Comparison of ENCODE assay signal across 24 cellular contexts in the genomic region with DNA sequence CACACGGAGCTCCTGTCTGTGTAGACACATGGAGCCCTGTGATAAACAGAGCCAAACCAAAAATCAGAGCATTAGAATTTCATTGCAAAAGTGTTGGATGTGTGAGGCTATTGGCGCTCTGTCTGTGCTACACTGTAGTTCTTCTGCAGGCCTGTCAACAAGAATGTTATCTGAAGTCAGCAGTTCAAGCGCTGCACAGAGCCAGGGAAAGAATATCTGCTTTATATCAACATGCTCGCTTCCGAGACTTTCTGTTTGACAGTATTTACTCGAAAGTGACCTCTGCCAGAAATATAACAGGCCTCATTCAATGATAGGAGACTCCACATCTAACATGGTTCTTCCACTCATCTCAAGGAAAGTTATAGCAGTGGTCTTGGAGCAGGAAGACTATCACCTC.
DNase-seq lines count a peak whose midpoint lies in the region; ATAC-seq, FAIRE-seq and TF ChIP-seq lines count a peak whose summit lies in the region.
"Had no signal": no experiment of that assay in that cellular context is flagged by ENCODE, and none has a peak within 500 bp of the region (broad histone marks: within the 10 kb centered on the region; RNA-seq: fewer than 3 reads in every experiment).

No MANE protein-coding gene starts in this region.

- H3K9me1 ChIP-seq in IMR-90 (ENCODE audit: insufficient read depth, low read length): peaks cover 3% of the 10 kb centered on the region; the same call in 1 of the 2 replicates

- H4K8ac ChIP-seq in IMR-90 (ENCODE audit: low read depth in 2 of 2, low read length in 2 of 2): no peak overlapping the region

- no peak overlapping the region for H3K18ac ChIP-seq in IMR-90 (ENCODE audit: low read depth, low read length)

- TF ChIP-seq CTCF in IMR-90 (conservative IDR thresholded peaks at IDR 0.05; ENCODE audit: low read depth, low read length) (no peak), fibroblast of pulmonary artery (IDR thresholded peaks at IDR 0.05; ENCODE audit: low read length, missing control alignments) (no peak), HepG2 (CRISPR knock-in tag; IDR thresholded peaks at IDR 0.05) (no peak), parathyroid adenoma (IDR thresholded peaks at IDR 0.05) (no peak), esophagus muscularis mucosa (IDR thresholded peaks at IDR 0.05) (no peak)

- H2BK5ac ChIP-seq in IMR-90 (ENCODE audit: low read depth, low read length, poor library complexity, severe bottlenecking): no peak overlapping the region

- TF ChIP-seq POLR2A in IMR-90 (IDR thresholded peaks at IDR 0.05; ENCODE audit: low read depth, low read length) (no peak), HepG2 (IDR thresholded peaks at IDR 0.05; ENCODE audit: insufficient read depth in 1 of 2, low read depth in 2 of 2, low read length in 2 of 2) (no peak), esophagus muscularis mucosa (IDR thresholded peaks at IDR 0.05; ENCODE audit: low read depth) (no peak)

- no CpG with 5 or more reads among the region's 6 CpGs for WGBS in IMR-90 (ENCODE audit: extremely low coverage in 2 of 2, insufficient read length in 1 of 2), 2 experiments
- 13% methylated on average over 6 of the region's 6 CpGs for WGBS in HepG2 (ENCODE audit: low lambda C conversion rate)
- 34% methylated on average over 6 of the region's 6 CpGs for WGBS in esophagus muscularis mucosa

- H2AK5ac ChIP-seq in IMR-90 (ENCODE audit: low read depth, low read length): no peak overlapping the region

- H2AFZ ChIP-seq in IMR-90 (replicated peaks; ENCODE audit: low read length, poor library complexity): peak overlapping the region; percentile 68
- no peak overlapping the region for H2AFZ ChIP-seq in HepG2 (ENCODE audit: low read length)
- peak overlapping the region; percentile 27 for H2AFZ ChIP-seq in parathyroid adenoma

- H3K27ac ChIP-seq in IMR-90 (ENCODE audit: insufficient read depth, low read length) (no peak overlapping the region), HepG2 (ENCODE audit: extremely low read length, insufficient read depth, low read length) (no peak overlapping the region), parathyroid adenoma (no peak overlapping the region), esophagus muscularis mucosa (replicated peaks in 1 of 4) (no peak overlapping the region)
- H3K27ac ChIP-seq: gastroesophageal sphincter, GM23248, ovary, Peyer's patch, tibial artery had no signal

- no peak overlapping the region for H4K91ac ChIP-seq in IMR-90 (ENCODE audit: insufficient read depth, low read depth, low read length)

- no peak overlapping the region for H3K23ac ChIP-seq in IMR-90 (ENCODE audit: low read depth, low read length)

- dilution Hi-C loops in IMR-90 (cut with HindIII; ENCODE audit: low sequenced_read_pairs, unreplicated experiment): no loop called here

- CTCF ChIA-PET in IMR-90 (lab: Yijun Ruan, JAX): interaction anchor here (1.4 kb wide), 1 partner anchor 17 kb away, joined by 5 read pairs; no protein-coding TSS in a partner anchor
- CTCF ChIA-PET in HepG2 (lab: Yijun Ruan, JAX; ENCODE audit: low intra/inter-chr PET ratio, low total read pairs): no interaction called here

- intact Hi-C loops in IMR-90 (cut with micrococcal nuclease): no loop called here
- intact Hi-C loops in HepG2 (cut with micrococcal nuclease; ENCODE audit: unreplicated experiment): no loop called here
- intact Hi-C loops in esophagus muscularis mucosa (cut with DNase I): no loop called here

- no peak overlapping the region for H2BK15ac ChIP-seq in IMR-90 (ENCODE audit: low read depth, low read length)

- no peak overlapping the region for H2BK20ac ChIP-seq in IMR-90 (ENCODE audit: low read depth, low read length)

- H4K5ac ChIP-seq in IMR-90 (ENCODE audit: low read depth, low read length): no peak overlapping the region

- no peak overlapping the region for H3K56ac ChIP-seq in IMR-90 (ENCODE audit: extremely low read depth, insufficient read depth, low read length)

- no peak overlapping the region for H3K14ac ChIP-seq in IMR-90 (replicated peaks; ENCODE audit: low read depth, low read length)

- in situ Hi-C loops in IMR-90 (cut with MboI; ENCODE audit: low sequenced_read_pairs): no loop called here
- in situ Hi-C loops in HepG2 (cut with HindIII; ENCODE audit: extremely low pct_ligation_motif_present, low pct_unique_long_range_greater_than_20kb): no loop called here

- no peaks in the 10 kb centered on the region for H3K36me3 Mint-ChIP-seq in activated naive CD4-positive, alpha-beta T cell treated with anti-CD3 and anti-CD28 coated beads, Interleukin-2, amount 50 U/mL, for 72 hours

- no peak overlapping the region for H3K9ac ChIP-seq in IMR-90 (ENCODE audit: low read depth, low read length)
- no peak overlapping the region for H3K9ac ChIP-seq in HepG2 (ENCODE audit: insufficient read depth, low read depth, low read length)
- H3K9ac ChIP-seq in parathyroid adenoma: no peak overlapping the region
- H3K9ac ChIP-seq: GM23248 had no signal

- no peaks in the 10 kb centered on the region for H3K36me3 ChIP-seq in IMR-90 (ENCODE audit: control insufficient read depth, insufficient read depth, low read length)
- no peaks in the 10 kb centered on the region for H3K36me3 ChIP-seq in HepG2 (replicated peaks in 1 of 2; ENCODE audit: control insufficient read depth in 1 of 2, insufficient read depth in 2 of 2, low read length in 2 of 2)
- H3K36me3 ChIP-seq in parathyroid adenoma (ENCODE audit: control insufficient read depth, insufficient read depth, low read length): no peaks in the 10 kb centered on the region
- no peaks in the 10 kb centered on the region for H3K36me3 ChIP-seq in esophagus muscularis mucosa
- H3K36me3 ChIP-seq: gastroesophageal sphincter, ovary, Peyer's patch, tibial artery had no signal

- H3K79me2 ChIP-seq in HepG2 (ENCODE audit: insufficient read depth, low read length) (no peaks in the 10 kb centered on the region), parathyroid adenoma (no peaks in the 10 kb centered on the region)

- H3K27me3 ChIP-seq in IMR-90 (ENCODE audit: control insufficient read depth, insufficient read depth, low read length) (no peaks in the 10 kb centered on the region), HepG2 (ENCODE audit: control insufficient read depth in 1 of 2, insufficient read depth in 2 of 2, low read length in 2 of 2) (no peaks in the 10 kb centered on the region; a peak in 1 of 5 replicates), parathyroid adenoma (ENCODE audit: control insufficient read depth, insufficient read depth, low read length) (no peaks in the 10 kb centered on the region), esophagus muscularis mucosa (no peaks in the 10 kb centered on the region)
- H3K27me3 ChIP-seq: gastroesophageal sphincter, ovary, Peyer's patch, tibial artery had no signal

- TF ChIP-seq EP300 in HepG2 (IDR thresholded peaks at IDR 0.05; ENCODE audit: low read depth in 2 of 2, low read length in 2 of 2): no peak
- TF ChIP-seq EP300 in HepG2 (CRISPR knock-in tag; IDR thresholded peaks at IDR 0.05; ENCODE audit: borderline replicate concordance): no peak
- TF ChIP-seq EP300 in esophagus muscularis mucosa (IDR thresholded peaks at IDR 0.05): no peak

- H3K4me3 ChIP-seq in IMR-90 (ENCODE audit: insufficient read depth, low read depth, low read length) (no peak overlapping the region), fibroblast of pulmonary artery (replicated peaks; ENCODE audit: low read depth, low read length) (no peak overlapping the region), HepG2 (replicated peaks in 1 of 3; ENCODE audit: insufficient read depth in 1 of 3, low read depth in 2 of 3, low read length in 3 of 3) (no peak overlapping the region), parathyroid adenoma (ENCODE audit: low read depth, low read length) (no peak overlapping the region), esophagus muscularis mucosa (no peak overlapping the region)
- H3K4me3 ChIP-seq: gastroesophageal sphincter, GM23248, ovary, Peyer's patch, tibial artery had no signal

- ATAC-seq in IMR-90 (ENCODE audit: low read depth): peak; percentile 29; the same call in 1 of the 2 replicates
- peak; percentile 68 for ATAC-seq in HepG2
- no peak for ATAC-seq in HG02852 (IDR thresholded peaks at IDR 0.05; ENCODE audit: unreplicated experiment)
- ATAC-seq in activated naive CD4-positive, alpha-beta T cell treated with anti-CD3 and anti-CD28 coated beads, Interleukin-2, amount 50 U/mL, for 72 hours: no peak
- no peak for ATAC-seq in GM18502 (IDR thresholded peaks at IDR 0.05; ENCODE audit: poor library complexity, unreplicated experiment)
- ATAC-seq: gastroesophageal sphincter had no signal

- H3K27ac Mint-ChIP-seq in activated naive CD4-positive, alpha-beta T cell treated with anti-CD3 and anti-CD28 coated beads, Interleukin-2, amount 50 U/mL, for 72 hours: no peak overlapping the region
- H3K27ac Mint-ChIP-seq: CD4-positive, alpha-beta T cell had no signal

- no peak overlapping the region for H3K4ac ChIP-seq in IMR-90 (ENCODE audit: low read depth, low read length)

- H3K9me3 ChIP-seq in IMR-90 (ENCODE audit: control insufficient read depth, insufficient read depth, low read length) (no peaks in the 10 kb centered on the region), HepG2 (ENCODE audit: low read length) (no peaks in the 10 kb centered on the region), parathyroid adenoma (ENCODE audit: control insufficient read depth, low read length) (no peaks in the 10 kb centered on the region), esophagus muscularis mucosa (no peaks in the 10 kb centered on the region)
- H3K9me3 ChIP-seq: gastroesophageal sphincter, ovary, Peyer's patch, tibial artery had no signal

- TF ChIP-seq RAD21 in IMR-90 (IDR thresholded peaks at IDR 0.05; ENCODE audit: low read length) (no peak), HepG2 (CRISPR knock-in tag; IDR thresholded peaks at IDR 0.05) (no peak)

- H3K4me2 ChIP-seq in IMR-90 (ENCODE audit: low read depth, low read length) (no peak overlapping the region), HepG2 (ENCODE audit: low read depth, low read length) (no peak overlapping the region), parathyroid adenoma (ENCODE audit: low read length) (no peak overlapping the region)

- POLR2A ChIA-PET in IMR-90 (lab: Charles Lee; ENCODE audit: unreplicated experiment) (no interaction called here), HepG2 (lab: Yijun Ruan, JAX) (no interaction called here)

- H4K20me1 ChIP-seq in IMR-90 (ENCODE audit: insufficient read depth, low read length) (no peaks in the 10 kb centered on the region), HepG2 (ENCODE audit: insufficient read depth, low read length) (no peaks in the 10 kb centered on the region)

- H3K9me3 Mint-ChIP-seq in activated naive CD4-positive, alpha-beta T cell treated with anti-CD3 and anti-CD28 coated beads, Interleukin-2, amount 50 U/mL, for 72 hours: no peaks in the 10 kb centered on the region
- H3K9me3 Mint-ChIP-seq: CD4-positive, alpha-beta T cell had no signal

- H2BK120ac ChIP-seq in IMR-90 (ENCODE audit: low read depth, low read length): no peak overlapping the region

- DNase-seq in IMR-90: no peak
- DNase-seq in fibroblast of pulmonary artery (ENCODE audit: low read depth): peak; percentile 62
- no peak for DNase-seq in HepG2 (ENCODE audit: low spot score)
- DNase-seq in activated naive CD4-positive, alpha-beta T cell treated with anti-CD3 and anti-CD28 coated beads, Interleukin-2, amount 50 U/mL, for 72 hours (ENCODE audit: low spot score in 2 of 2): no peak
- DNase-seq in esophagus muscularis mucosa (ENCODE audit: extremely low spot score): no peak
- DNase-seq: activated CD8-positive, alpha-beta memory T cell treated with anti-CD3 and anti-CD28 coated beads, Interleukin-2, amount 50 U/mL, for 4 hours; activated effector memory CD4-positive, alpha-beta T cell treated with Interleukin-2 at 50 U/mL for 16 hours; CD4-positive, alpha-beta T cell; GF-D8; GM23248; KBM-7; NCI-H1694; NCI-H2227 treated with DMSO at 0.1 percent for 48 hours; NCI-H774; ovary; Peyer's patch; stimulated activated CD4-positive, alpha-beta T cell treated with anti-CD3 and anti-CD28 coated beads, Interleukin-2, amount 100 ng/mL, for 24 hours; stimulated activated naive CD4-positive, alpha-beta T cell treated with Interleukin-2 at 50 U/mL for 16 hours; tibial artery had no signal

- FAIRE-seq in HepG2 (lab: Jason Lieb, UNC): no peak
- FAIRE-seq: GM19239 had no signal

- no peaks in the 10 kb centered on the region for H3K4me1 ChIP-seq in IMR-90 (ENCODE audit: control insufficient read depth, insufficient read depth, low read length)
- no peaks in the 10 kb centered on the region; the same call in 1 of the 2 replicates for H3K4me1 ChIP-seq in HepG2 (ENCODE audit: insufficient read depth, low read length)
- H3K4me1 ChIP-seq in parathyroid adenoma: no peaks in the 10 kb centered on the region
- peaks cover 4 to 10% (median 6%) of the 10 kb centered on the region in 4 donors for H3K4me1 ChIP-seq in esophagus muscularis mucosa
- H3K4me1 ChIP-seq: gastroesophageal sphincter, Peyer's patch, tibial artery had no signal

- BruUV-seq in IMR-90 (replicated peaks; lab: Mats Ljungman, UMichigan) (no TSS peak), HepG2 (replicated peaks; lab: Mats Ljungman, UMichigan) (no TSS peak)

- H2AK9ac ChIP-seq in IMR-90 (replicated peaks; ENCODE audit: low read depth, low read length, poor library complexity): no peak overlapping the region

- H3K79me1 ChIP-seq in IMR-90 (ENCODE audit: low read depth in 1 of 2, low read length in 2 of 2): no peaks in the 10 kb centered on the region

Comparison
In these comparisons a context has a peak if more than half of its experiments do, and no peak if none do; other contexts are left out.
1. ATAC-seq: peak in IMR-90 (single experiment) and HepG2 (single experiment); none in HG02852 (single experiment), activated naive CD4-positive, alpha-beta T cell treated with anti-CD3 and anti-CD28 coated beads, Interleukin-2, amount 50 U/mL, for 72 hours (0 of 2) and GM18502 (single experiment).